ENCODE assay signal across 1 cellular context in the genomic region with DNA sequence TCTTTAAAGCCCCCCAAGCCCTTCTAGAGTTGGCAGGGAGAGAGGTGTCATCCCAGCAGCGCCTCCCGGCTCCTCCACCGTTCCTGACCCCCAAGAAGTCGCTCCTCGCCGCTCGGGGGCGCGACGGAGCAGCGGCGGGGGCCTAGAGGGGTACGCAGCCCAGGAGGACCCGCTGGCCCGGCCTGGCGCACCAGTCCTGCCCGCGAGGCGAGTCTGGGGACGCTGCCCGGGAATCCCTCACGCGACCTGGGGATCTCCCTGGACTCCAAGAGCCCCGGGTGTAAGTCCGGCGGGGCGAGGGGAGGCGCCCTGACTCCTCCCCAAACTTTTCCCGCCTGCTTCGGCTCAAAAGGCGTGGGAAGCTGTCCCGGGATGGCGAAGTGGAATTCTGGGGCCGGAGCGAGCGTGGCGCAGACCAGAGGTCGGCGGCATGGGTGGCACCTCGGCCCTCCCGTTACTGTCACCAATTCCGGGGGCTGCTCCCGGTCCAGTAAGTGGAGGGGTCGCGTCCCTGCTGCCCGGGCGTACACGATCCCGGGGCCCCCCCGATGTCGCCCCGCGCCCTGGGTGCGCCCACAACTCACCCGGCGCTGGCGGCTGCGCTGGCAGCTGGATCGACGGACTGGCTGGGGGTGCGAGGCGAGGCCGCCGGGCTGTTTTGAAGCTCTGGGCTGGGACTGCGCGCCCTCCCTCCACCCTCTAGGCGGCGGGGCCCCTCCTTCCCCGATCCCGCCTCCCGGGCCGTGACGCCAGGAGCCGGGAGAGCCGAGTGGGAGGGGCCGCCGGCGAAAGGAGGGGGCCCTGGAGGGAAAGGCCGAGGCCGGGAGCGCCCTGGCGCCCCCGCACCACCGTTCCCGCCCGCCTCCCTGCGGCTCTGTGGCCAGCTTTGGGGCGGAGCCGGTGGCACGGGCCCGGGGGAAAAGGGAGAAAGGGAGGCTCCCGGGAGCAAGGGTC.
TF ChIP-seq lines count a peak whose summit lies in the region.

A gene with protein sequence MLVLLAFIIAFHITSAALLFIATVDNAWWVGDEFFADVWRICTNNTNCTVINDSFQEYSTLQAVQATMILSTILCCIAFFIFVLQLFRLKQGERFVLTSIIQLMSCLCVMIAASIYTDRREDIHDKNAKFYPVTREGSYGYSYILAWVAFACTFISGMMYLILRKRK (minus strand): TSS at position 634 of the 954 bp plus-strand sequence. CDS start 32,981 bp downstream, outside the sequence.

TF ChIP-seq in HepG2, 621 proteins besides CTCF, POLR2A, EP300 and RAD21 (continued from another document and continues in another):
- TF ChIP-seq, protein P1, sequence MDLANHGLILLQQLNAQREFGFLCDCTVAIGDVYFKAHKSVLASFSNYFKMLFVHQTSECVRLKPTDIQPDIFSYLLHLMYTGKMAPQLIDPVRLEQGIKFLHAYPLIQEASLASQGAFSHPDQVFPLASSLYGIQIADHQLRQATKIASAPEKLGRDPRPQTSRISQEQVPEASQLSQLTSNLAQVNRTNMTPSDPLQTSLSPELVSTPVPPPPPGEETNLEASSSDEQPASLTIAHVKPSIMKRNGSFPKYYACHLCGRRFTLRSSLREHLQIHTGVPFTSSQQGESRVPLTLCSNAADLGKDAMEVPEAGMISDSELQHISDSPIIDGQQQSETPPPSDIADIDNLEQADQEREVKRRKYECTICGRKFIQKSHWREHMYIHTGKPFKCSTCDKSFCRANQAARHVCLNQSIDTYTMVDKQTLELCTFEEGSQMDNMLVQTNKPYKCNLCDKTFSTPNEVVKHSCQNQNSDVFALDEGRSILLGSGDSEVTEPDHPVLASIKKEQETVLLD (CRISPR knock-in tag; IDR thresholded peaks at IDR 0.05; ENCODE audit: low read depth) = peak; percentile 72
- TF ChIP-seq RFXAP (CRISPR knock-in tag; IDR thresholded peaks at IDR 0.05; ENCODE audit: borderline replicate concordance) (peak; percentile 89; the same call in 1 of the 2 replicates), CC2D1A (CRISPR knock-in tag; IDR thresholded peaks at IDR 0.05) (0 out of 2 replicates have a peak, but pooled peaks have one; percentile 47), SRY (CRISPR knock-in tag; IDR thresholded peaks at IDR 0.05) (peak; percentile 42; the same call in 1 of the 2 replicates), HDAC1 (CRISPR knock-in tag; IDR thresholded peaks at IDR 0.05) (peak; percentile 71), ETV6 (CRISPR knock-in tag; conservative IDR thresholded peaks at IDR 0.05) (peak; percentile 27), NFE2L2 (IDR thresholded peaks at IDR 0.05; ENCODE audit: low read length) (no peak), ZSCAN12 (CRISPR knock-in tag; IDR thresholded peaks at IDR 0.05) (peak; percentile 90), ZNF143 (CRISPR knock-in tag; IDR thresholded peaks at IDR 0.05) (peak; percentile 62; the same call in 1 of the 2 replicates), ZNF776 (CRISPR knock-in tag; IDR thresholded peaks at IDR 0.05) (peak; percentile 92; the same call in 1 of the 2 replicates), ZNF577 (CRISPR knock-in tag; IDR thresholded peaks at IDR 0.05; ENCODE audit: borderline replicate concordance, low read depth) (no peak; the same call in 1 of the 2 replicates), SOX6 (IDR thresholded peaks at IDR 0.05) (no peak), SOX6 (CRISPR knock-in tag; IDR thresholded peaks at IDR 0.05) (peak; percentile 65), KDM1A (CRISPR knock-in tag; IDR thresholded peaks at IDR 0.05) (no peak; the same call in 1 of the 2 replicates)
- TF ChIP-seq, protein P2, sequence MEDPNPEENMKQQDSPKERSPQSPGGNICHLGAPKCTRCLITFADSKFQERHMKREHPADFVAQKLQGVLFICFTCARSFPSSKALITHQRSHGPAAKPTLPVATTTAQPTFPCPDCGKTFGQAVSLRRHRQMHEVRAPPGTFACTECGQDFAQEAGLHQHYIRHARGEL (CRISPR knock-in tag; IDR thresholded peaks at IDR 0.05) = peak; percentile 94; the same call in 1 of the 2 replicates
- TF ChIP-seq, protein P3, sequence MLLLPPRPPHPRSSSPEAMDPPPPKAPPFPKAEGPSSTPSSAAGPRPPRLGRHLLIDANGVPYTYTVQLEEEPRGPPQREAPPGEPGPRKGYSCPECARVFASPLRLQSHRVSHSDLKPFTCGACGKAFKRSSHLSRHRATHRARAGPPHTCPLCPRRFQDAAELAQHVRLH (CRISPR knock-in tag; IDR thresholded peaks at IDR 0.05; ENCODE audit: borderline replicate concordance, low read depth) = peak; percentile 82
- TF ChIP-seq, protein P4, sequence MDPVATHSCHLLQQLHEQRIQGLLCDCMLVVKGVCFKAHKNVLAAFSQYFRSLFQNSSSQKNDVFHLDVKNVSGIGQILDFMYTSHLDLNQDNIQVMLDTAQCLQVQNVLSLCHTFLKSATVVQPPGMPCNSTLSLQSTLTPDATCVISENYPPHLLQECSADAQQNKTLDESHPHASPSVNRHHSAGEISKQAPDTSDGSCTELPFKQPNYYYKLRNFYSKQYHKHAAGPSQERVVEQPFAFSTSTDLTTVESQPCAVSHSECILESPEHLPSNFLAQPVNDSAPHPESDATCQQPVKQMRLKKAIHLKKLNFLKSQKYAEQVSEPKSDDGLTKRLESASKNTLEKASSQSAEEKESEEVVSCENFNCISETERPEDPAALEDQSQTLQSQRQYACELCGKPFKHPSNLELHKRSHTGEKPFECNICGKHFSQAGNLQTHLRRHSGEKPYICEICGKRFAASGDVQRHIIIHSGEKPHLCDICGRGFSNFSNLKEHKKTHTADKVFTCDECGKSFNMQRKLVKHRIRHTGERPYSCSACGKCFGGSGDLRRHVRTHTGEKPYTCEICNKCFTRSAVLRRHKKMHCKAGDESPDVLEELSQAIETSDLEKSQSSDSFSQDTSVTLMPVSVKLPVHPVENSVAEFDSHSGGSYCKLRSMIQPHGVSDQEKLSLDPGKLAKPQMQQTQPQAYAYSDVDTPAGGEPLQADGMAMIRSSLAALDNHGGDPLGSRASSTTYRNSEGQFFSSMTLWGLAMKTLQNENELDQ (CRISPR knock-in tag; IDR thresholded peaks at IDR 0.05; ENCODE audit: borderline replicate concordance) = no peak
- TF ChIP-seq, protein P5, sequence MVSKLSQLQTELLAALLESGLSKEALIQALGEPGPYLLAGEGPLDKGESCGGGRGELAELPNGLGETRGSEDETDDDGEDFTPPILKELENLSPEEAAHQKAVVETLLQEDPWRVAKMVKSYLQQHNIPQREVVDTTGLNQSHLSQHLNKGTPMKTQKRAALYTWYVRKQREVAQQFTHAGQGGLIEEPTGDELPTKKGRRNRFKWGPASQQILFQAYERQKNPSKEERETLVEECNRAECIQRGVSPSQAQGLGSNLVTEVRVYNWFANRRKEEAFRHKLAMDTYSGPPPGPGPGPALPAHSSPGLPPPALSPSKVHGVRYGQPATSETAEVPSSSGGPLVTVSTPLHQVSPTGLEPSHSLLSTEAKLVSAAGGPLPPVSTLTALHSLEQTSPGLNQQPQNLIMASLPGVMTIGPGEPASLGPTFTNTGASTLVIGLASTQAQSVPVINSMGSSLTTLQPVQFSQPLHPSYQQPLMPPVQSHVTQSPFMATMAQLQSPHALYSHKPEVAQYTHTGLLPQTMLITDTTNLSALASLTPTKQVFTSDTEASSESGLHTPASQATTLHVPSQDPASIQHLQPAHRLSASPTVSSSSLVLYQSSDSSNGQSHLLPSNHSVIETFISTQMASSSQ (IDR thresholded peaks at IDR 0.05; ENCODE audit: low read depth) = no peak
- TF ChIP-seq, protein P5 (CRISPR knock-in tag; IDR thresholded peaks at IDR 0.05; ENCODE audit: borderline replicate concordance) = peak; percentile 38; the same call in 1 of the 2 replicates
- TF ChIP-seq, protein P6, sequence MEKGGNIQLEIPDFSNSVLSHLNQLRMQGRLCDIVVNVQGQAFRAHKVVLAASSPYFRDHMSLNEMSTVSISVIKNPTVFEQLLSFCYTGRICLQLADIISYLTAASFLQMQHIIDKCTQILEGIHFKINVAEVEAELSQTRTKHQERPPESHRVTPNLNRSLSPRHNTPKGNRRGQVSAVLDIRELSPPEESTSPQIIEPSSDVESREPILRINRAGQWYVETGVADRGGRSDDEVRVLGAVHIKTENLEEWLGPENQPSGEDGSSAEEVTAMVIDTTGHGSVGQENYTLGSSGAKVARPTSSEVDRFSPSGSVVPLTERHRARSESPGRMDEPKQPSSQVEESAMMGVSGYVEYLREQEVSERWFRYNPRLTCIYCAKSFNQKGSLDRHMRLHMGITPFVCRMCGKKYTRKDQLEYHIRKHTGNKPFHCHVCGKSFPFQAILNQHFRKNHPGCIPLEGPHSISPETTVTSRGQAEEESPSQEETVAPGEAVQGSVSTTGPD (CRISPR knock-in tag; IDR thresholded peaks at IDR 0.05) = no peak
- TF ChIP-seq, protein P7, sequence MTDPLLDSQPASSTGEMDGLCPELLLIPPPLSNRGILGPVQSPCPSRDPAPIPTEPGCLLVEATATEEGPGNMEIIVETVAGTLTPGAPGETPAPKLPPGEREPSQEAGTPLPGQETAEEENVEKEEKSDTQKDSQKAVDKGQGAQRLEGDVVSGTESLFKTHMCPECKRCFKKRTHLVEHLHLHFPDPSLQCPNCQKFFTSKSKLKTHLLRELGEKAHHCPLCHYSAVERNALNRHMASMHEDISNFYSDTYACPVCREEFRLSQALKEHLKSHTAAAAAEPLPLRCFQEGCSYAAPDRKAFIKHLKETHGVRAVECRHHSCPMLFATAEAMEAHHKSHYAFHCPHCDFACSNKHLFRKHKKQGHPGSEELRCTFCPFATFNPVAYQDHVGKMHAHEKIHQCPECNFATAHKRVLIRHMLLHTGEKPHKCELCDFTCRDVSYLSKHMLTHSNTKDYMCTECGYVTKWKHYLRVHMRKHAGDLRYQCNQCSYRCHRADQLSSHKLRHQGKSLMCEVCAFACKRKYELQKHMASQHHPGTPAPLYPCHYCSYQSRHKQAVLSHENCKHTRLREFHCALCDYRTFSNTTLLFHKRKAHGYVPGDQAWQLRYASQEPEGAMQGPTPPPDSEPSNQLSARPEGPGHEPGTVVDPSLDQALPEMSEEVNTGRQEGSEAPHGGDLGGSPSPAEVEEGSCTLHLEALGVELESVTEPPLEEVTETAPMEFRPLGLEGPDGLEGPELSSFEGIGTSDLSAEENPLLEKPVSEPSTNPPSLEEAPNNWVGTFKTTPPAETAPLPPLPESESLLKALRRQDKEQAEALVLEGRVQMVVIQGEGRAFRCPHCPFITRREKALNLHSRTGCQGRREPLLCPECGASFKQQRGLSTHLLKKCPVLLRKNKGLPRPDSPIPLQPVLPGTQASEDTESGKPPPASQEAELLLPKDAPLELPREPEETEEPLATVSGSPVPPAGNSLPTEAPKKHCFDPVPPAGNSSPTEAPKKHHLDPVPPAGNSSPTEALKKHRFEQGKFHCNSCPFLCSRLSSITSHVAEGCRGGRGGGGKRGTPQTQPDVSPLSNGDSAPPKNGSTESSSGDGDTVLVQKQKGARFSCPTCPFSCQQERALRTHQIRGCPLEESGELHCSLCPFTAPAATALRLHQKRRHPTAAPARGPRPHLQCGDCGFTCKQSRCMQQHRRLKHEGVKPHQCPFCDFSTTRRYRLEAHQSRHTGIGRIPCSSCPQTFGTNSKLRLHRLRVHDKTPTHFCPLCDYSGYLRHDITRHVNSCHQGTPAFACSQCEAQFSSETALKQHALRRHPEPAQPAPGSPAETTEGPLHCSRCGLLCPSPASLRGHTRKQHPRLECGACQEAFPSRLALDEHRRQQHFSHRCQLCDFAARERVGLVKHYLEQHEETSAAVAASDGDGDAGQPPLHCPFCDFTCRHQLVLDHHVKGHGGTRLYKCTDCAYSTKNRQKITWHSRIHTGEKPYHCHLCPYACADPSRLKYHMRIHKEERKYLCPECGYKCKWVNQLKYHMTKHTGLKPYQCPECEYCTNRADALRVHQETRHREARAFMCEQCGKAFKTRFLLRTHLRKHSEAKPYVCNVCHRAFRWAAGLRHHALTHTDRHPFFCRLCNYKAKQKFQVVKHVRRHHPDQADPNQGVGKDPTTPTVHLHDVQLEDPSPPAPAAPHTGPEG (CRISPR knock-in tag; IDR thresholded peaks at IDR 0.05) = peak; percentile 80
- TF ChIP-seq, protein P8, sequence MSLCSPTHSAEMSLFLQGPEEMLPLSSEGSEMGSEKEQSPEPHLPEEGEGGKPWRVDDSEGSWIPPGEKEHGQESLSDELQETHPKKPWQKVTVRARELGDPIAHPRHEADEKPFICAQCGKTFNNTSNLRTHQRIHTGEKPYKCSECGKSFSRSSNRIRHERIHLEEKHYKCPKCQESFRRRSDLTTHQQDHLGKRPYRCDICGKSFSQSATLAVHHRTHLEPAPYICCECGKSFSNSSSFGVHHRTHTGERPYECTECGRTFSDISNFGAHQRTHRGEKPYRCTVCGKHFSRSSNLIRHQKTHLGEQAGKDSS (CRISPR knock-in tag; IDR thresholded peaks at IDR 0.05; ENCODE audit: borderline replicate concordance, low read depth) = peak; percentile 96
